Comparison of ENCODE assay signal across 13 cellular contexts in the genomic region with DNA sequence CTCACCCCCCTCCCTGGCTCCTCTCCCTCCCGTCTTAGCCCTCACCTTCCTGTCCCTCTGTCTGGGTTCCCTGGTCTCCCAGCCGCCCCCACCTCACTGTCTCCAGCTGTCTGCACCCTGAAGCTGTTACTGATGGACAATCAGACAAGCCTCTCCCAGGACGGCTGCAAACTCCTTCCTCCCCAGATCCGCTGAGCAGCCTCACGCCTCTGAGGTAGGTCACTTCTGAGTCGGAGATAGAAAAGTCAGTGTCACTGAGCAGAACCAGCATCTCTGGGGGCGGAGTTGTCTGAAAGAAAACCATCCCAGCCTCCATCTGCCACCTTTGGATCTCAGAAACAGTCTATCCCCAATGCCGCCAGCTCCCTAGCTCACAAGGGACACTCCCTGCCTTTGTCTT. TPM values are rescaled to one million over a fixed set of nuclear protein-coding genes. Genes with fewer than 3 reads are reported as not detected.
"Had no signal": no experiment of that assay in that cellular context is flagged by ENCODE, and none has a peak within 500 bp of the region (broad histone marks: within the 10 kb centered on the region; RNA-seq: fewer than 3 reads in every experiment).

No MANE protein-coding gene starts in this region.

- H3K4me3 ChIP-seq: dorsolateral prefrontal cortex, esophagus muscularis mucosa, psoas muscle had no signal

- DNase-seq: activated CD4-positive, alpha-beta T cell treated with anti-CD3 and anti-CD28 coated beads, Interleukin-2, amount 50 U/mL, for 4 hours; activated naive CD4-positive, alpha-beta T cell treated with anti-CD3 and anti-CD28 coated beads, Interleukin-2, amount 50 U/mL, for 16 hours; activated T-cell treated with anti-CD3 and anti-CD28 coated beads, Interleukin-2, amount 50 U/mL, for 1 hour; cerebellar nuclear complex; naive thymus-derived CD4-positive, alpha-beta T cell; stimulated activated CD4-positive, alpha-beta T cell treated with anti-CD3 and anti-CD28 coated beads, Interleukin-2, amount 100 ng/mL, for 48 hours; stimulated activated naive CD4-positive, alpha-beta T cell treated with Interleukin-2 at 50 U/mL for 16 hours; T-helper 2 cell had no signal

- H3K9me3 ChIP-seq: esophagus muscularis mucosa, psoas muscle had no signal

- H3K27ac ChIP-seq: dorsolateral prefrontal cortex, esophagus muscularis mucosa, psoas muscle had no signal

- ATAC-seq: naive thymus-derived CD4-positive, alpha-beta T cell; psoas muscle had no signal

- H3K4me1 ChIP-seq: esophagus muscularis mucosa had no signal

- H3K36me3 ChIP-seq: esophagus muscularis mucosa had no signal

- H3K4me3 Mint-ChIP-seq: naive thymus-derived CD4-positive, alpha-beta T cell had no signal

- H3K27ac Mint-ChIP-seq: naive thymus-derived CD4-positive, alpha-beta T cell had no signal

RNA-seq across cellular contexts. Expression of a gene that starts 27.4 kb away (rescaled TPM):
- total RNA-seq: fibroblast of villous mesenchyme, mononuclear cell had no signal
